1 cellular context compared by ENCODE assay signal in genomic region chr19:7109678-7110289, GRCh38.
TF ChIP-seq lines count a peak whose summit lies in the region.

No MANE protein-coding gene starts in this region.

TF ChIP-seq in GM23338, 12 proteins besides CTCF, POLR2A, EP300 and RAD21 (continued from another document):
- TF ChIP-seq ZNF462 (CRISPR knock-in tag; IDR thresholded peaks at IDR 0.05) (no peak), EZH2 (IDR thresholded peaks at IDR 0.05; ENCODE audit: low read depth, unreplicated experiment) (no peak), POLR2AphosphoS5 (IDR thresholded peaks at IDR 0.05; ENCODE audit: low read depth) (no peak), NANOG (IDR thresholded peaks at IDR 0.05; ENCODE audit: borderline replicate concordance) (no peak)
